In the genomic region with DNA sequence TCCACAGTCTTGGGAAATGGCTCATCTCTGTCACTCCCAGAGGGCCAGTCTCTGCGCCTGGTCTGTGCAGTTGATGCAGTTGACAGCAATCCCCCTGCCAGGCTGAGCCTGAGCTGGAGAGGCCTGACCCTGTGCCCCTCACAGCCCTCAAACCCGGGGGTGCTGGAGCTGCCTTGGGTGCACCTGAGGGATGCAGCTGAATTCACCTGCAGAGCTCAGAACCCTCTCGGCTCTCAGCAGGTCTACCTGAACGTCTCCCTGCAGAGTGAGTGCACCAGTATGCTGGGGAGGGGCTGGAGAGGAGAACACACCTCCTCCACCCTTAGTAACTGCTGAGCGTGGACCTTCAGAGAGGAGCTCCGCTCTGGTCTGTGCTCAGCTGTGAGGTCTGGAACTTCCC, we compare ENCODE assay signal across 19 cellular contexts. TPM values are rescaled to one million over a fixed set of nuclear protein-coding genes. Genes with fewer than 3 reads are reported as not detected.
DNase-seq lines count a peak whose midpoint lies in the region; ATAC-seq and TF ChIP-seq lines count a peak whose summit lies in the region.
"Had no signal": no experiment of that assay in that cellular context is flagged by ENCODE, and none has a peak within 500 bp of the region (broad histone marks: within the 10 kb centered on the region; RNA-seq: fewer than 3 reads in every experiment).

No MANE protein-coding gene starts in this region.

- in situ Hi-C loops in transverse colon (cut with MboI; ENCODE audit: low pct_ligation_motif_present in 1 of 4, low pct_unique_long_range_greater_than_20kb in 1 of 4, low sequenced_read_pairs in 3 of 4), result no loop called here

- no peak for TF ChIP-seq POLR2A in adrenal gland (IDR thresholded peaks at IDR 0.05)
- no peak for TF ChIP-seq POLR2A in transverse colon (IDR thresholded peaks at IDR 0.05)

- H3K4me3 Mint-ChIP-seq in naive thymus-derived CD8-positive, alpha-beta T cell, result peak overlapping the region in 8 of 10 donors; percentile 19 to 77 (median 58)
- H3K4me3 Mint-ChIP-seq: neural crest cell had no signal

- H3K36me3 ChIP-seq in left ventricle myocardium inferior (no peaks in the 10 kb centered on the region), adrenal gland (replicated peaks in 1 of 2) (no peaks in the 10 kb centered on the region), transverse colon (no peaks in the 10 kb centered on the region)
- H3K36me3 ChIP-seq: uterus had no signal

- H3K27ac Mint-ChIP-seq in naive thymus-derived CD8-positive, alpha-beta T cell, result peak overlapping the region; percentile 88 to 97 (median 94)

- POLR2A ChIA-PET in naive thymus-derived CD8-positive, alpha-beta T cell (lab: Charles Lee), result interaction anchor here (1.0 to 1.2 kb wide), 4 partner anchors 9 to 19 kb away, joined by 3 to 4 read pairs (median 3); no protein-coding TSS in a partner anchor

- H3K27me3 Mint-ChIP-seq in naive thymus-derived CD8-positive, alpha-beta T cell, result no peaks in the 10 kb centered on the region

- ATAC-seq in naive thymus-derived CD8-positive, alpha-beta T cell, result no peak
- no peak for ATAC-seq in GM19324 (IDR thresholded peaks at IDR 0.05; ENCODE audit: low FRiP score, unreplicated experiment)
- ATAC-seq: HCT116 had no signal

- WGBS in adrenal gland, 4 donors, result 61 to 79% (median 74%) methylated on average over 1 to 6 of the region's 6 CpGs
- 73% methylated on average over 6 of the region's 6 CpGs; no CpG with 5 or more reads in 1 of the 2 donors for WGBS in transverse colon (ENCODE audit: low coverage in 1 of 2), 2 donors

- H3K4me1 Mint-ChIP-seq in naive thymus-derived CD8-positive, alpha-beta T cell, result peaks cover 53 to 98% (median 89%) of the 10 kb centered on the region in 4 donors
- H3K4me1 Mint-ChIP-seq: neural crest cell had no signal

- TF ChIP-seq CTCF in left ventricle myocardium inferior (IDR thresholded peaks at IDR 0.05; ENCODE audit: borderline replicate concordance) (no peak), adrenal gland (IDR thresholded peaks at IDR 0.05) (no peak), transverse colon (IDR thresholded peaks at IDR 0.05) (no peak)

- H3K27ac ChIP-seq in left ventricle myocardium inferior (replicated peaks) (peak overlapping the region; percentile 61), adrenal gland (peak overlapping the region in 4 of 5 donors; percentile 16 to 91 (median 43)), transverse colon (peak overlapping the region in 3 of 4 donors; percentile 10 to 41 (median 20))
- H3K27ac ChIP-seq: uterus had no signal

- peak overlapping the region; percentile 44 for H3K4me3 ChIP-seq in left ventricle myocardium inferior
- H3K4me3 ChIP-seq in adrenal gland, result peak overlapping the region in 1 of 4 donors; percentile 44
- peak overlapping the region in 1 of 4 donors; percentile 12 for H3K4me3 ChIP-seq in transverse colon
- H3K4me3 ChIP-seq: lung, uterus had no signal

- H3K36me3 Mint-ChIP-seq in naive thymus-derived CD8-positive, alpha-beta T cell, result no peaks in the 10 kb centered on the region

- DNase-seq in left ventricle myocardium inferior (no peak), cardiac septum (ENCODE audit: low spot score) (no peak), adrenal gland (no peak), transverse colon (no peak), NCI-H524 treated with DMSO at 0.1 percent for 48 hours (lab: John Stamatoyannopoulos, UW) (no peak), Ammon's horn (ENCODE audit: low spot score) (no peak)
- DNase-seq in naive thymus-derived CD8-positive, alpha-beta T cell, result peak in 1 of 10 donors; percentile 12
- DNase-seq: activated CD4-positive, alpha-beta T cell treated with anti-CD3 and anti-CD28 coated beads, Interleukin-2, amount 50 U/mL, for 4 hours; central memory CD4-positive, alpha-beta T cell; effector memory CD4-positive, alpha-beta T cell; glutamatergic neuron; NCI-H2029 treated with DMSO at 0.1 percent for 48 hours; NCI-H524; uterus had no signal

- TF ChIP-seq EP300 in transverse colon (IDR thresholded peaks at IDR 0.05; ENCODE audit: low read depth), result no peak

- H3K4me1 ChIP-seq in left ventricle myocardium inferior (peaks cover 24% of the 10 kb centered on the region), adrenal gland (replicated peaks in 1 of 2) (no peaks in the 10 kb centered on the region), transverse colon (peaks cover 0 to 11% (median 5%) of the 10 kb centered on the region in 4 donors)
- H3K4me1 ChIP-seq: uterus had no signal

- H3K9me3 ChIP-seq in left ventricle myocardium inferior (replicated peaks) (no peaks in the 10 kb centered on the region), adrenal gland (replicated peaks in 1 of 3) (no peaks in the 10 kb centered on the region), transverse colon (no peaks in the 10 kb centered on the region)
- H3K9me3 ChIP-seq: uterus had no signal

- H3K27me3 ChIP-seq in left ventricle myocardium inferior (ENCODE audit: low read depth) (peaks cover 84% of the 10 kb centered on the region), adrenal gland (no peaks in the 10 kb centered on the region), transverse colon (peaks cover 5% of the 10 kb centered on the region)
- H3K27me3 ChIP-seq: uterus had no signal

- peaks cover 0 to 1% (median 0%) of the 10 kb centered on the region in 9 donors for H3K9me3 Mint-ChIP-seq in naive thymus-derived CD8-positive, alpha-beta T cell
- H3K9me3 Mint-ChIP-seq: neural crest cell had no signal

- intact Hi-C loops in left ventricle myocardium inferior (cut with micrococcal nuclease), result no loop called here
- intact Hi-C loops in cardiac septum (cut with DNase I), result no loop called here
- intact Hi-C loops in adrenal gland (cut with DNase I), result no loop called here
- intact Hi-C loops in transverse colon (cut with DNase I; ENCODE audit: low total_unique reads), result no loop called here

RNA-seq across cellular contexts. Expression of a gene that starts 2.3 kb away (rescaled TPM):
- 1.7 TPM for total RNA-seq in left ventricle myocardium inferior
- 1.4 TPM for total RNA-seq in cardiac septum
- 10 to 100 TPM in 6 of 8 donors, 1 to 10 TPM in 2; 4.7 to 29.7 (median 18.4) TPM for total RNA-seq in adrenal gland
- 1 to 10 TPM; 3.6 to 7.6 (median 4.6) TPM for polyA plus RNA-seq in adrenal gland
- 1 to 10 TPM; 1.3 to 2.4 TPM for total RNA-seq in naive thymus-derived CD8-positive, alpha-beta T cell
- 1 to 10 TPM in 1 of 3 donors, under 1 TPM in 2; 0.32 to 1.5 (median 0.83) TPM for polyA plus RNA-seq in naive thymus-derived CD8-positive, alpha-beta T cell
- total RNA-seq in transverse colon, result 1 to 10 TPM in 2 of 4 donors, not detected in 2; 2.0 to 2.2 TPM
- total RNA-seq: neural crest cell, renal cortical epithelial cell had no signal

RNA-seq across cellular contexts. Expression of a gene that starts 15.1 kb away (rescaled TPM):
- total RNA-seq in left ventricle myocardium inferior (0.47 TPM), cardiac septum (0.70 TPM), adrenal gland (10 to 100 TPM in 5 of 8 donors, 1 to 10 TPM in 3; 4.2 to 13.1 (median 10.7) TPM), transverse colon (1 to 10 TPM in 1 of 4 donors, under 1 TPM in 1, not detected in 2; 0.82 to 2.1 TPM)
- 1 to 10 TPM; 2.3 to 8.6 (median 3.8) TPM for polyA plus RNA-seq in adrenal gland
- total RNA-seq in naive thymus-derived CD8-positive, alpha-beta T cell, result not detected
- polyA plus RNA-seq in naive thymus-derived CD8-positive, alpha-beta T cell, result under 1 TPM in 1 of 3 donors, not detected in 2; 0.68 TPM
- total RNA-seq: neural crest cell, renal cortical epithelial cell had no signal

RNA-seq across cellular contexts. Expression of a gene that starts 18.8 kb away (rescaled TPM):
- total RNA-seq in left ventricle myocardium inferior (4.4 TPM), cardiac septum (4.2 TPM), adrenal gland (10 to 100 TPM in 4 of 8 donors, 1 to 10 TPM in 4; 6.1 to 23.9 (median 11.0) TPM), transverse colon (10 to 100 TPM in 1 of 4 donors, 1 to 10 TPM in 3; 3.4 to 35.4 (median 7.3) TPM)
- 1 to 10 TPM; 1.1 to 7.3 (median 5.8) TPM for polyA plus RNA-seq in adrenal gland
- 10 to 100 TPM in 1 of 2 experiments, 1 to 10 TPM in 1; 10.0 to 10.3 TPM for total RNA-seq in naive thymus-derived CD8-positive, alpha-beta T cell
- polyA plus RNA-seq in naive thymus-derived CD8-positive, alpha-beta T cell, result 1 to 10 TPM; 2.4 to 9.3 (median 5.4) TPM

RNA-seq across cellular contexts. Expression of a gene that starts 44.3 kb away (rescaled TPM):
- total RNA-seq in left ventricle myocardium inferior (1.6 TPM), cardiac septum (0.32 TPM), adrenal gland (under 1 TPM in 2 of 8 donors, not detected in 6; 0.25 to 0.65 TPM), transverse colon (under 1 TPM in 1 of 4 donors, not detected in 3; 0.82 TPM)
- under 1 TPM in 2 of 3 donors, not detected in 1; 0.48 to 0.81 TPM for polyA plus RNA-seq in adrenal gland
- 1 to 10 TPM; 1.1 to 1.5 TPM for total RNA-seq in naive thymus-derived CD8-positive, alpha-beta T cell
- polyA plus RNA-seq in naive thymus-derived CD8-positive, alpha-beta T cell, result not detected
- total RNA-seq: renal cortical epithelial cell had no signal
